ENCODE assay signal across 10 cellular contexts in the genomic region with DNA sequence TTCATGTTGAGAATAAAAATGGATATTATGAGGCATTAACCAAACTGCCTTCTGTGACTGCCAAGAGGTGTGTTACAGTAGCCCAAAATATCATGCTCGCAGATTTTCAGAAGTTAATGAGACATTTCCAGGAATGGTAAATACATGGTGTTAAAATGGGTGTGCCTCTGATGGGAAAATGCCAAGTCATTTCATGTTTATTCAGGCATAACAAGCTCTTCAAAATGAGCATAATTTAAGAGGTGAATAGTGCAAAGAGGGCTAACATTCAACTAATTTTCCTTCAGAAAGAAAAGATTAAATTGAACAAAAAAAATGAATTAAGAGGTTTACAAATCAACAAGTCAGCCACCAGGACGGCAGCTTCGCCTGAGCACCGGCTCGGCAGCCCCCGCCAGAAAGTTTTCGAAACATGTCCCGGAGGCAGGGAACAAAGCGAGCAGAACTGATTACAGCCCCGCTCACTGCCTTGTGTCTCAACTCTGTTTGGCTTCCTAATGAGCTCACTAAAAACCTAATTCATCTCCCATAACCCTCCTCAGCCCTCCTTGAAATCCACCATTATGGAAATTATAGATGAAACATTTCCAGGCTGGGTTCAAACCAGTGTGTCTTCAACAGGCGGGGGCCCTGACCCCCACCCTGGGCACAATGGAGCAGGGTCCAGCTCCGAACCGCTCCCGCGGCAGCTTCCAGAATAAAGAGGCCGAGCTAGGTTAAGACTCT. TPM values are rescaled to one million over a fixed set of nuclear protein-coding genes. Genes with fewer than 3 reads are reported as not detected.
DNase-seq lines count a peak whose midpoint lies in the region; ATAC-seq and TF ChIP-seq lines count a peak whose summit lies in the region.
"Had no signal": no experiment of that assay in that cellular context is flagged by ENCODE, and none has a peak within 500 bp of the region (broad histone marks: within the 10 kb centered on the region; RNA-seq: fewer than 3 reads in every experiment).

No MANE protein-coding gene starts in this region.

- H3K36me3 Mint-ChIP-seq in chondrocyte (ENCODE audit: low read depth) (peaks cover 7% of the 10 kb centered on the region), natural killer cell (no peaks in the 10 kb centered on the region)
- H3K36me3 Mint-ChIP-seq: activated naive CD8-positive, alpha-beta T cell had no signal

- H4K20me1 ChIP-seq in hepatocyte (ENCODE audit: insufficient read depth, poor library complexity, severe bottlenecking): no peaks in the 10 kb centered on the region

- 78% methylated on average over 16 of the region's 16 CpGs for WGBS in hepatocyte (ENCODE audit: low lambda C conversion rate, missing lambda C conversion rate)
- 58 to 60% methylated on average over 16 of the region's 16 CpGs for WGBS in lower leg skin, 2 donors

- H3K9me3 Mint-ChIP-seq in chondrocyte (ENCODE audit: low read depth) (peaks cover 2% of the 10 kb centered on the region), natural killer cell (peaks cover 3 to 7% of the 10 kb centered on the region in 2 donors)

- TF ChIP-seq CTCF in chondrocyte (IDR thresholded peaks at IDR 0.05) (no peak), hepatocyte (IDR thresholded peaks at IDR 0.05; ENCODE audit: poor library complexity) (no peak), natural killer cell (IDR thresholded peaks at IDR 0.05) (no peak), lower leg skin (IDR thresholded peaks at IDR 0.05) (no peak)

- ATAC-seq in HG02885 (IDR thresholded peaks at IDR 0.05; ENCODE audit: poor library complexity, unreplicated experiment) (no peak), natural killer cell (no peak)
- ATAC-seq: activated CD4-positive, alpha-beta T cell treated with anti-CD3 and anti-CD28 coated beads for 36 hours had no signal

- H3K4me1 Mint-ChIP-seq in chondrocyte (ENCODE audit: low read depth): peaks cover 64% of the 10 kb centered on the region
- no peaks in the 10 kb centered on the region for H3K4me1 Mint-ChIP-seq in natural killer cell
- H3K4me1 Mint-ChIP-seq: activated CD4-positive, alpha-beta T cell treated with anti-CD3 and anti-CD28 coated beads for 36 hours had no signal

- no peaks in the 10 kb centered on the region for H3K36me3 ChIP-seq in hepatocyte (replicated peaks; ENCODE audit: insufficient read depth, low read depth)

- no peak for TF ChIP-seq POLR2A in lower leg skin (IDR thresholded peaks at IDR 0.05)

- peak overlapping the region; percentile 36 for H3K4me2 ChIP-seq in hepatocyte

- intact Hi-C loops in natural killer cell (cut with micrococcal nuclease) (no loop called here), lower leg skin (cut with DNase I; ENCODE audit: low total_unique reads) (no loop called here)

- H3K27me3 Mint-ChIP-seq in chondrocyte (ENCODE audit: low read depth): no peaks in the 10 kb centered on the region
- no peaks in the 10 kb centered on the region for H3K27me3 Mint-ChIP-seq in natural killer cell (ENCODE audit: low read depth in 2 of 2)

- peaks cover 14% of the 10 kb centered on the region for H3K4me1 ChIP-seq in hepatocyte (ENCODE audit: insufficient read depth)

- no peaks in the 10 kb centered on the region for H3K27me3 ChIP-seq in hepatocyte

- H3K4me3 ChIP-seq in hepatocyte (no peak overlapping the region), lower leg skin (ENCODE audit: low read depth, poor library complexity, severe bottlenecking) (no peak overlapping the region)

- H3K9me2 ChIP-seq in hepatocyte (replicated peaks; ENCODE audit: insufficient read depth): no peaks in the 10 kb centered on the region

- H3K27ac ChIP-seq in hepatocyte: peak overlapping the region; percentile 21

- no peak overlapping the region for H3K4me3 Mint-ChIP-seq in chondrocyte (ENCODE audit: unreplicated experiment)
- no peak overlapping the region for H3K4me3 Mint-ChIP-seq in natural killer cell
- H3K4me3 Mint-ChIP-seq: activated CD4-positive, alpha-beta T cell treated with anti-CD3 and anti-CD28 coated beads for 36 hours; activated naive CD8-positive, alpha-beta T cell had no signal

- H2AFZ ChIP-seq in hepatocyte: no peak overlapping the region

- peak overlapping the region; percentile 41 for H3K27ac Mint-ChIP-seq in chondrocyte (ENCODE audit: unreplicated experiment)
- H3K27ac Mint-ChIP-seq in natural killer cell: no peak overlapping the region
- H3K27ac Mint-ChIP-seq: activated CD4-positive, alpha-beta T cell treated with anti-CD3 and anti-CD28 coated beads for 36 hours; activated naive CD8-positive, alpha-beta T cell had no signal

- peak; percentile 32 for DNase-seq in NCI-H1436 treated with DMSO at 0.1 percent for 48 hours (lab: John Stamatoyannopoulos, UW)
- DNase-seq in chondrocyte (ENCODE audit: low spot score): no peak
- DNase-seq in hepatocyte (ENCODE audit: low spot score): no peak
- DNase-seq in renal cortical epithelial cell (ENCODE audit: low read depth): peak; percentile 67
- no peak for DNase-seq in natural killer cell
- DNase-seq in lower leg skin (ENCODE audit: low spot score in 2 of 2): no peak
- DNase-seq in HPDE6-E6E7 (ENCODE audit: extremely low spot score): no peak
- DNase-seq: activated CD4-positive, alpha-beta T cell treated with anti-CD3 and anti-CD28 coated beads for 36 hours had no signal

- peaks cover 6% of the 10 kb centered on the region for H3K79me2 ChIP-seq in hepatocyte

- no peaks in the 10 kb centered on the region for H3K9me3 ChIP-seq in hepatocyte (ENCODE audit: low read depth)

RNA-seq across cellular contexts. Expression of a gene that starts 44.0 kb away (rescaled TPM):
- total RNA-seq in chondrocyte (28.3 to 76.9 TPM (median 30.2 TPM) in 3 replicates), hepatocyte (30.0 and 33.5 TPM in 2 replicates), renal cortical epithelial cell (0.52 and 2.6 TPM in 2 replicates), natural killer cell (under 1 TPM in 1 of 3 donors, not detected in 2; 0.35 TPM), lower leg skin (10 to 100 TPM; 12.9 to 18.5 (median 15.8) TPM)
- polyA plus RNA-seq in hepatocyte: 20.6 and 32.4 TPM in 2 replicates
- total RNA-seq: activated CD4-positive, alpha-beta T cell treated with anti-CD3 and anti-CD28 coated beads for 36 hours had no signal

Comparison
In these comparisons a context has a peak if more than half of its experiments do, and no peak if none do; other contexts are left out.
1. DNase-seq: peak in NCI-H1436 treated with DMSO at 0.1 percent for 48 hours (single experiment) and renal cortical epithelial cell (single experiment); none in chondrocyte (single experiment), hepatocyte (single experiment), natural killer cell (single experiment), lower leg skin (0 of 2) and HPDE6-E6E7 (single experiment).